ENCODE assay signal across 8 cellular contexts in genomic region chr4:24672871-24673270, GRCh38.
"Had no signal": no experiment of that assay in that cellular context is flagged by ENCODE, and none has a peak within 500 bp of the region (broad histone marks: within the 10 kb centered on the region; RNA-seq: fewer than 3 reads in every experiment).

No MANE protein-coding gene starts in this region.

- ATAC-seq: HepG2 had no signal

- H3K27ac ChIP-seq: GM23248, HL-60 had no signal

- H3K4me1 Mint-ChIP-seq: IgD-negative memory B cell had no signal

- H3K4me3 Mint-ChIP-seq: H9, IgD-negative memory B cell had no signal

- H2AFZ ChIP-seq: GM23248 had no signal

- H3K4me3 ChIP-seq: GM23248 had no signal

- H3K27ac Mint-ChIP-seq: H9, IgD-negative memory B cell had no signal

- DNase-seq: GM23248, GOT3, H9, HCEC 1CT, KBM-7 had no signal

- H3K36me3 Mint-ChIP-seq: IgD-negative memory B cell had no signal

- H3K9ac ChIP-seq: GM23248 had no signal
